ENCODE assay signal across 10 cellular contexts in the genomic region with DNA sequence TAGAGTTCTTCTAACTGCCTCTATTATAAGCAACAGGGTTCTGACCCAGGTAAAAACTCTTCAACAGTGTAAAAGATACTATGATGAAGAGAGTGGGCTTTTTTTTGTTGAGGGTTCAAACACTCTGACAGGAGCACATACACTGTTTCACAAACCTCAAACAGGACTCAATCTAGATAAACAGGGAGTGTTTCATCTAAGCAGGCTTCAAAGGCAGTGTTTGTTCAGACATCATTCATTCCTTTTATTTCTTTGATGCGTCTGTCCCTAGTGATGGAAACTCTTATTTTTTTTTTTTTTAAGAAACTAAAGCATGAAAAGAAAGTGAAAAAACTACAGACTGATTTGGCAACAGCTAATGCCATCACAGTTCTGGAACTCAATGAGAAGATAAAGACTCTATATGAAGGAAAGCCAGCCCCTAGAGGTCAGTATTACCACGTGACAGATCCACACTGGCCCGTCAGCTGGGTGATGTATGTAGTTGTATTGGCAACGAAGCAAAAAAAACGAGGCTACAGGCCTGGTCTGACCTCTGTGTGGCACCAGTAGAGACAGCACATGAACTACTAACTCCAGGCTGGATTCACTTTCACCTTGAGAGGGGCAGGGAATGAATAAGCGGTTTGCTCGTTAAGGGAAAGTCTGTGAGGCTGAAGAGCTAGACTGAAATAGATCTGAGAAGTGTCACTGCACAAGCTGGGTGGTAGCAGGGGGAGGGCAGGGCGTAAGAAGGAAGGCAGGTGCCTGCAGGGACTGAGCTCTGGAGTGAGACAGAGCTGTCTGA.
DNase-seq lines count a peak whose midpoint lies in the region; ATAC-seq and TF ChIP-seq lines count a peak whose summit lies in the region.
"Had no signal": no experiment of that assay in that cellular context is flagged by ENCODE, and none has a peak within 500 bp of the region (broad histone marks: within the 10 kb centered on the region; RNA-seq: fewer than 3 reads in every experiment).

No MANE protein-coding gene starts in this region.

- no peaks in the 10 kb centered on the region for H3K4me1 Mint-ChIP-seq in activated naive CD4-positive, alpha-beta T cell treated with anti-CD3 and anti-CD28 coated beads, Interleukin-2, amount 10 ng/mL, durations not matched to agents 7 days and 5 days
- H3K4me1 Mint-ChIP-seq: activated naive CD4-positive, alpha-beta T cell treated with anti-CD3 and anti-CD28 coated beads, Interleukin-2, amount 50 U/mL, for 24 hours had no signal

- no peaks in the 10 kb centered on the region for H3K9me3 ChIP-seq in right atrium auricular region
- H3K9me3 ChIP-seq: uterus had no signal

- H3K27me3 ChIP-seq in right atrium auricular region, result no peaks in the 10 kb centered on the region
- H3K27me3 ChIP-seq: uterus had no signal

- no peaks in the 10 kb centered on the region for H3K36me3 ChIP-seq in right atrium auricular region
- H3K36me3 ChIP-seq: uterus had no signal

- CTCF ChIA-PET in activated naive CD4-positive, alpha-beta T cell treated with anti-CD3 and anti-CD28 coated beads, Interleukin-2, amount 10 ng/mL, durations not matched to agents 7 days and 5 days (lab: Charles Lee), result interaction anchor here (1.1 to 2.2 kb wide), 5 partner anchors 10 to 328 kb away, joined by 5 to 7 read pairs (median 5); no protein-coding TSS in a partner anchor

- H3K4me3 Mint-ChIP-seq in activated naive CD4-positive, alpha-beta T cell treated with anti-CD3 and anti-CD28 coated beads, Interleukin-2, amount 10 ng/mL, durations not matched to agents 7 days and 5 days, result no peak overlapping the region
- H3K4me3 Mint-ChIP-seq: activated naive CD4-positive, alpha-beta T cell treated with anti-CD3 and anti-CD28 coated beads, Interleukin-2, amount 50 U/mL, for 24 hours had no signal

- no peak overlapping the region for H3K27ac Mint-ChIP-seq in activated naive CD4-positive, alpha-beta T cell treated with anti-CD3 and anti-CD28 coated beads, Interleukin-2, amount 10 ng/mL, durations not matched to agents 7 days and 5 days
- H3K27ac Mint-ChIP-seq: activated naive CD4-positive, alpha-beta T cell treated with anti-CD3 and anti-CD28 coated beads, Interleukin-2, amount 50 U/mL, for 24 hours had no signal

- peak in 1 of 2 donors; percentile 39 for TF ChIP-seq CTCF in right atrium auricular region (IDR thresholded peaks at IDR 0.05)

- H3K4me1 ChIP-seq in right atrium auricular region, result peaks cover 0 to 41% of the 10 kb centered on the region in 2 donors

- no peaks in the 10 kb centered on the region for H3K27me3 Mint-ChIP-seq in activated naive CD4-positive, alpha-beta T cell treated with anti-CD3 and anti-CD28 coated beads, Interleukin-2, amount 10 ng/mL, durations not matched to agents 7 days and 5 days
- H3K27me3 Mint-ChIP-seq: activated naive CD4-positive, alpha-beta T cell treated with anti-CD3 and anti-CD28 coated beads, Interleukin-2, amount 50 U/mL, for 24 hours had no signal

- H3K27ac ChIP-seq in right atrium auricular region, result peak overlapping the region; percentile 68 to 75
- H3K27ac ChIP-seq: uterus had no signal

- ATAC-seq in GM19372 (IDR thresholded peaks at IDR 0.05; ENCODE audit: low read depth, unreplicated experiment), result peak; percentile 77
- ATAC-seq in HG03175 (IDR thresholded peaks at IDR 0.05; ENCODE audit: unreplicated experiment), result peak; percentile 89
- peak; percentile 18 for ATAC-seq in sciatic nerve

- H3K4me3 ChIP-seq in right atrium auricular region, result no peak overlapping the region
- H3K4me3 ChIP-seq: uterus had no signal

- peak; percentile 59 for DNase-seq in DMS79 treated with DMSO at 0.1 percent for 48 hours (lab: John Stamatoyannopoulos, UW)
- DNase-seq in NCI-H524 treated with DMSO at 0.1 percent for 48 hours (lab: John Stamatoyannopoulos, UW), result peak; percentile 69
- peak; percentile 24 for DNase-seq in activated naive CD4-positive, alpha-beta T cell treated with anti-CD3 and anti-CD28 coated beads, Interleukin-2, amount 10 ng/mL, durations not matched to agents 7 days and 5 days
- no peak for DNase-seq in right atrium auricular region (ENCODE audit: low spot score)
- DNase-seq in sciatic nerve (ENCODE audit: low spot score), result no peak
- no peak for DNase-seq in SKM-1 treated with dmso at 0.1 percent for 144 hours (lab: John Stamatoyannopoulos, UW; ENCODE audit: unreplicated experiment)

- intact Hi-C loops in sciatic nerve (cut with DNase I), result no loop called here

- no peaks in the 10 kb centered on the region for H3K9me3 Mint-ChIP-seq in activated naive CD4-positive, alpha-beta T cell treated with anti-CD3 and anti-CD28 coated beads, Interleukin-2, amount 10 ng/mL, durations not matched to agents 7 days and 5 days
- H3K9me3 Mint-ChIP-seq: activated naive CD4-positive, alpha-beta T cell treated with anti-CD3 and anti-CD28 coated beads, Interleukin-2, amount 50 U/mL, for 24 hours had no signal

- no peaks in the 10 kb centered on the region for H3K36me3 Mint-ChIP-seq in activated naive CD4-positive, alpha-beta T cell treated with anti-CD3 and anti-CD28 coated beads, Interleukin-2, amount 10 ng/mL, durations not matched to agents 7 days and 5 days
- H3K36me3 Mint-ChIP-seq: activated naive CD4-positive, alpha-beta T cell treated with anti-CD3 and anti-CD28 coated beads, Interleukin-2, amount 50 U/mL, for 24 hours had no signal

Comparison
In these comparisons a context has a peak if more than half of its experiments do, and no peak if none do; other contexts are left out.
1. DNase-seq: peak in DMS79 treated with DMSO at 0.1 percent for 48 hours (single experiment), NCI-H524 treated with DMSO at 0.1 percent for 48 hours (single experiment) and activated naive CD4-positive, alpha-beta T cell treated with anti-CD3 and anti-CD28 coated beads, Interleukin-2, amount 10 ng/mL, durations not matched to agents 7 days and 5 days (single experiment); none in right atrium auricular region (single experiment), sciatic nerve (single experiment) and SKM-1 treated with dmso at 0.1 percent for 144 hours (single experiment).
2. ATAC-seq: peak in every context shown above with its lines; median percentile 89 in HG03175; 77 in GM19372; 18 in sciatic nerve.